Comparison of ENCODE assay signal across 39 cellular contexts in genomic region chr11:119814766-119815165, GRCh38.
"Had no signal": no experiment of that assay in that cellular context is flagged by ENCODE, and none has a peak within 500 bp of the region (broad histone marks: within the 10 kb centered on the region; RNA-seq: fewer than 3 reads in every experiment).

No MANE protein-coding gene starts in this region.

- H3K36me3 Mint-ChIP-seq: activated naive CD4-positive, alpha-beta T cell treated with anti-CD3 and anti-CD28 coated beads, Interleukin-2, amount 10 ng/mL, durations not matched to agents 7 days and 5 days; activated naive CD4-positive, alpha-beta T cell treated with anti-CD3 and anti-CD28 coated beads, Interleukin-2, amount 50 U/mL, for 24 hours; activated naive CD4-positive, alpha-beta T cell treated with anti-CD3 and anti-CD28 coated beads, Interleukin-2, amount 50 U/mL, for 72 hours; activated naive CD8-positive, alpha-beta T cell; activated naive CD8-positive, alpha-beta T cell treated with anti-CD3 and anti-CD28 coated beads for 36 hours; activated naive CD8-positive, alpha-beta T cell treated with anti-CD3 and anti-CD28 coated beads, Interleukin-2, amount 10 ng/mL, durations not matched to agents 7 days and 5 days; brain had no signal

- H3K9me3 Mint-ChIP-seq: activated naive CD4-positive, alpha-beta T cell treated with anti-CD3 and anti-CD28 coated beads for 36 hours; activated naive CD4-positive, alpha-beta T cell treated with anti-CD3 and anti-CD28 coated beads, Interleukin-2, amount 10 ng/mL, durations not matched to agents 7 days and 5 days; activated naive CD4-positive, alpha-beta T cell treated with anti-CD3 and anti-CD28 coated beads, Interleukin-2, amount 50 U/mL, for 24 hours; activated naive CD4-positive, alpha-beta T cell treated with anti-CD3 and anti-CD28 coated beads, Interleukin-2, amount 50 U/mL, for 72 hours; activated naive CD8-positive, alpha-beta T cell treated with anti-CD3 and anti-CD28 coated beads, Interleukin-2, amount 10 ng/mL, durations not matched to agents 7 days and 5 days; activated naive CD8-positive, alpha-beta T cell treated with anti-CD3 and anti-CD28 coated beads, Interleukin-2, amount 50 U/mL, for 24 hours; activated T-cell treated with anti-CD3 and anti-CD28 coated beads, Interleukin-2, amount 50 U/mL, for 24 hours; activated T-cell treated with anti-CD3 and anti-CD28 coated beads, Interleukin-2, amount 50 U/mL, for 4 hours; activated T-helper 1 cell treated with anti-CD3 and anti-CD28 coated beads, Interleukin-12 subunit alpha, Interleukin-12 subunit beta, Interleukin-2, Interleukin-4 antibody, amounts not matched to agents 30 ng/mL and 10 ng/mL and 1 ng/mL, durations not matched to agents 14 hours and 24 hours and 36 hours; activated T-helper 17 cell treated with anti-CD3 and anti-CD28 coated beads, Interleukin-2, amount 50 U/mL, for 72 hours; activated T-helper 2 cell treated with anti-CD3 and anti-CD28 coated beads, Interferon-gamma antibody, Interleukin-2, Interleukin-4, amounts not matched to agents 10 μg/mL and 5 μg/mL and 100 μg/mL, durations not matched to agents 14 hours and 24 hours and 36 hours; central memory CD8-positive, alpha-beta T cell had no signal

- H3K9me3 ChIP-seq: adrenal gland, ascending aorta, body of pancreas, breast epithelium had no signal

- H3K4me1 Mint-ChIP-seq: activated naive CD4-positive, alpha-beta T cell treated with anti-CD3 and anti-CD28 coated beads, Interleukin-2, amount 10 ng/mL, durations not matched to agents 7 days and 5 days; activated naive CD4-positive, alpha-beta T cell treated with anti-CD3 and anti-CD28 coated beads, Interleukin-2, amount 50 U/mL, for 24 hours; activated naive CD8-positive, alpha-beta T cell treated with anti-CD3 and anti-CD28 coated beads for 36 hours; activated naive CD8-positive, alpha-beta T cell treated with anti-CD3 and anti-CD28 coated beads, Interleukin-2, amount 10 ng/mL, durations not matched to agents 7 days and 5 days; activated naive CD8-positive, alpha-beta T cell treated with anti-CD3 and anti-CD28 coated beads, Interleukin-2, amount 50 U/mL, for 24 hours; activated T-helper 17 cell treated with anti-CD3 and anti-CD28 coated beads, Interleukin-2, amount 50 U/mL, for 72 hours; central memory CD8-positive, alpha-beta T cell had no signal

- H3K4me3 Mint-ChIP-seq: activated naive CD4-positive, alpha-beta T cell treated with anti-CD3 and anti-CD28 coated beads for 36 hours; activated naive CD4-positive, alpha-beta T cell treated with anti-CD3 and anti-CD28 coated beads, Interleukin-2, amount 10 ng/mL, durations not matched to agents 7 days and 5 days; activated naive CD4-positive, alpha-beta T cell treated with anti-CD3 and anti-CD28 coated beads, Interleukin-2, amount 50 U/mL, for 24 hours; activated naive CD8-positive, alpha-beta T cell; activated naive CD8-positive, alpha-beta T cell treated with anti-CD3 and anti-CD28 coated beads for 36 hours; activated naive CD8-positive, alpha-beta T cell treated with anti-CD3 and anti-CD28 coated beads, Interleukin-2, amount 10 ng/mL, durations not matched to agents 7 days and 5 days; activated naive CD8-positive, alpha-beta T cell treated with anti-CD3 and anti-CD28 coated beads, Interleukin-2, amount 50 U/mL, for 24 hours; activated T-cell treated with anti-CD3 and anti-CD28 coated beads, Interleukin-2, amount 50 U/mL, for 24 hours; activated T-cell treated with anti-CD3 and anti-CD28 coated beads, Interleukin-2, amount 50 U/mL, for 4 hours; activated T-cell treated with anti-CD3 and anti-CD28 coated beads, Interleukin-2, amount 50 U/mL, for 72 hours; activated T-helper 1 cell treated with anti-CD3 and anti-CD28 coated beads, Interleukin-12 subunit alpha, Interleukin-12 subunit beta, Interleukin-2, Interleukin-4 antibody, amounts not matched to agents 30 ng/mL and 10 ng/mL and 1 ng/mL, durations not matched to agents 14 hours and 24 hours and 36 hours; activated T-helper 17 cell treated with anti-CD3 and anti-CD28 coated beads, Interleukin-2, amount 50 U/mL, for 72 hours; brain; central memory CD8-positive, alpha-beta T cell had no signal

- H3K36me3 ChIP-seq: adrenal gland, ascending aorta, brain microvascular endothelial cell, breast epithelium, cardiac muscle cell had no signal

- DNase-seq: activated effector memory CD4-positive, alpha-beta T cell treated with anti-CD3 and anti-CD28 coated beads, Interleukin-2, amount 50 U/mL, for 16 hours; activated effector memory CD4-positive, alpha-beta T cell treated with Interleukin-2 at 50 U/mL for 16 hours; activated gamma-delta T cell; activated gamma-delta T cell treated with Interleukin-2 at 50 U/mL for 16 hours; activated naive CD4-positive, alpha-beta T cell; activated naive CD4-positive, alpha-beta T cell treated with anti-CD3 and anti-CD28 coated beads for 36 hours; activated naive CD4-positive, alpha-beta T cell treated with anti-CD3 and anti-CD28 coated beads, Interleukin-2, amount 10 ng/mL, durations not matched to agents 7 days and 5 days; activated naive CD4-positive, alpha-beta T cell treated with anti-CD3 and anti-CD28 coated beads, Interleukin-2, amount 50 U/mL, for 16 hours; activated naive CD4-positive, alpha-beta T cell treated with Interleukin-2 at 50 U/mL for 16 hours; activated naive CD8-positive, alpha-beta T cell treated with anti-CD3 and anti-CD28 coated beads for 36 hours; activated naive CD8-positive, alpha-beta T cell treated with anti-CD3 and anti-CD28 coated beads, Interleukin-2, amount 10 ng/mL, durations not matched to agents 7 days and 5 days; activated naive CD8-positive, alpha-beta T cell treated with anti-CD3 and anti-CD28 coated beads, Interleukin-2, amount 50 U/mL, for 24 hours; activated T-cell treated with anti-CD3 and anti-CD28 coated beads for 4 hours; activated T-cell treated with anti-CD3 and anti-CD28 coated beads, Interleukin-2, amount 50 U/mL, for 1 hour; activated T-cell treated with anti-CD3 and anti-CD28 coated beads, Interleukin-2, amount 50 U/mL, for 24 hours; activated T-cell treated with anti-CD3 and anti-CD28 coated beads, Interleukin-2, amount 50 U/mL, for 4 hours; activated T-cell treated with anti-CD3 and anti-CD28 coated beads, Interleukin-2, amount 50 U/mL, for 48 hours; activated T-cell treated with anti-CD3 and anti-CD28 coated beads, Interleukin-2, amount 50 U/mL, for 72 hours; adrenal gland; amniotic stem cell; amygdala; anterior cingulate cortex; aorta; body of pancreas; brain microvascular endothelial cell; caudate nucleus; central memory CD4-positive, alpha-beta T cell; cerebellar nuclear complex had no signal

- H3K4me1 ChIP-seq: adrenal gland, ascending aorta, body of pancreas, breast epithelium had no signal

- H3K4me3 ChIP-seq: adrenal gland, ascending aorta, body of pancreas, breast epithelium, cardiac muscle cell had no signal

- ATAC-seq: activated naive CD4-positive, alpha-beta T cell treated with anti-CD3 and anti-CD28 coated beads, Interleukin-2, amount 50 U/mL, for 72 hours; activated naive CD8-positive, alpha-beta T cell treated with anti-CD3 and anti-CD28 coated beads, Interleukin-2, amount 50 U/mL, for 24 hours; activated T-cell treated with anti-CD3 and anti-CD28 coated beads, Interleukin-2, amount 50 U/mL, for 4 hours; activated T-cell treated with anti-CD3 and anti-CD28 coated beads, Interleukin-2, amount 50 U/mL, for 72 hours; activated T-helper 17 cell treated with anti-CD3 and anti-CD28 coated beads, Interleukin-2, amount 50 U/mL, for 72 hours; body of pancreas had no signal

- H3K27ac Mint-ChIP-seq: activated naive CD4-positive, alpha-beta T cell treated with anti-CD3 and anti-CD28 coated beads for 36 hours; activated naive CD4-positive, alpha-beta T cell treated with anti-CD3 and anti-CD28 coated beads, Interleukin-2, amount 10 ng/mL, durations not matched to agents 7 days and 5 days; activated naive CD4-positive, alpha-beta T cell treated with anti-CD3 and anti-CD28 coated beads, Interleukin-2, amount 50 U/mL, for 24 hours; activated naive CD4-positive, alpha-beta T cell treated with anti-CD3 and anti-CD28 coated beads, Interleukin-2, amount 50 U/mL, for 72 hours; activated naive CD8-positive, alpha-beta T cell; activated naive CD8-positive, alpha-beta T cell treated with anti-CD3 and anti-CD28 coated beads for 36 hours; activated naive CD8-positive, alpha-beta T cell treated with anti-CD3 and anti-CD28 coated beads, Interleukin-2, amount 10 ng/mL, durations not matched to agents 7 days and 5 days; activated naive CD8-positive, alpha-beta T cell treated with anti-CD3 and anti-CD28 coated beads, Interleukin-2, amount 50 U/mL, for 24 hours; activated T-cell treated with anti-CD3 and anti-CD28 coated beads, Interleukin-2, amount 50 U/mL, for 24 hours; activated T-cell treated with anti-CD3 and anti-CD28 coated beads, Interleukin-2, amount 50 U/mL, for 72 hours; activated T-helper 1 cell treated with anti-CD3 and anti-CD28 coated beads, Interleukin-12 subunit alpha, Interleukin-12 subunit beta, Interleukin-2, Interleukin-4 antibody, amounts not matched to agents 30 ng/mL and 10 ng/mL and 1 ng/mL, durations not matched to agents 14 hours and 24 hours and 36 hours; activated T-helper 17 cell treated with anti-CD3 and anti-CD28 coated beads, Interleukin-2, amount 50 U/mL, for 72 hours; activated T-helper 2 cell treated with anti-CD3 and anti-CD28 coated beads, Interferon-gamma antibody, Interleukin-2, Interleukin-4, amounts not matched to agents 10 μg/mL and 5 μg/mL and 100 μg/mL, durations not matched to agents 14 hours and 24 hours and 36 hours; brain had no signal
